9 cellular contexts compared by ENCODE assay signal in genomic region chr3:171402281-171402680, GRCh38.
"Had no signal": no experiment of that assay in that cellular context is flagged by ENCODE, and none has a peak within 500 bp of the region (broad histone marks: within the 10 kb centered on the region; RNA-seq: fewer than 3 reads in every experiment).

No MANE protein-coding gene starts in this region.

- H3K27ac Mint-ChIP-seq: HFFc6 had no signal

- DNase-seq: GM23248, GOT3, H7, HFFc6, IMR-90, KG1 had no signal

- H3K9me3 ChIP-seq: HAP-1 had no signal

- H3K4me3 Mint-ChIP-seq: HFFc6 had no signal

- H3K4me3 ChIP-seq: GM23248, HAP-1, K562 had no signal

- H3K9me3 Mint-ChIP-seq: HFFc6 had no signal

- H3K27ac ChIP-seq: GM23248 had no signal

- ATAC-seq: HCT116, K562 had no signal

- H3K36me3 ChIP-seq: HAP-1 had no signal
